26 cellular contexts compared by ENCODE assay signal in the genomic region with DNA sequence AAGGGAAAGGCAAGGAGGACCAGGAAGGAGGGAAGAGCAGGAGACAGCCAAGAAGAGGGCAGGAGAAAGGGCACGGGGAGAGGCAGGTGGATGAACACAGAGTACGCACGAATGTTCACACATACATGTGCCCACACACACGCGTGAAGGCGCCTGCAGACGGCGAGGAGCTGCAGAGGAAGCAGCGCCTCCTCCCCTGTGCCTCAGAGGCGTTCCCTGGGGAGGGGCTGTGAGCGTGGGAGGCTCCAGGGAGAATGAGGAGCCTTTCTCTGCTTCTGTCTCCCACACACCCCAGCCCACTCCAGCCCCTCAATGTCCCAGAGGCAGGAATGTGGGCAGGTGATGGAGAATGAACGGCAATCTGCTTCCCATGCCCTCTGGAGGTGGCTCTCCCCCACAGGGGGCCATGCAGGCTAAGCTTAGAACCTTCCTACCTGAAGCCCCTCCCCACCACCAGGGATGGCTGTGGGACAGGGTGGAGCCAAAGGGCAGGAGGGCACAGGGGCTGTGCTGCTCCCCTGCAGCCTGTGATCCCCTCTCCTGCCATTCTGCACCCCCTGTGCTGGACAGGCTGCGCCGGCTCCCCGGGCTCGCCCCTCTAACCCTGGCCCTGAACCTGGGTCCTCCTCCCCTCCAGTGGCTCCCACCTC. TPM values are rescaled to one million over a fixed set of nuclear protein-coding genes. Genes with fewer than 3 reads are reported as not detected.
DNase-seq lines count a peak whose midpoint lies in the region; ATAC-seq and TF ChIP-seq lines count a peak whose summit lies in the region.
"Had no signal": no experiment of that assay in that cellular context is flagged by ENCODE, and none has a peak within 500 bp of the region (broad histone marks: within the 10 kb centered on the region; RNA-seq: fewer than 3 reads in every experiment).

No MANE protein-coding gene starts in this region.

- no peak for TF ChIP-seq POLR2A in GM18505 (IDR thresholded peaks at IDR 0.05; ENCODE audit: borderline replicate concordance, extremely low read depth, insufficient read depth, insufficient read length)

- H3K4me2 ChIP-seq in BLaER1: peak overlapping the region; percentile 78

- H3K4me3 Mint-ChIP-seq in nephron progenitor cell: no peak overlapping the region
- H3K4me3 Mint-ChIP-seq in progenitor cell of endocrine pancreas (ENCODE audit: low read depth): no peak overlapping the region
- H3K4me3 Mint-ChIP-seq: activated CD4-positive, alpha-beta memory T cell treated with anti-CD3 and anti-CD28 coated beads, Interleukin-2, amount 10 ng/mL, durations not matched to agents 7 days and 5 days; CD4-positive, alpha-beta memory T cell; immature natural killer cell; natural killer cell treated with Interleukin-12 subunit alpha and Interleukin-12 subunit beta and Interleukin-15 and Interleukin-18, amount 100 ng/mL, for 72 hours; stimulated activated memory B cell treated with anti-CD40 and anti-IgM and Interleukin-4, amounts not matched to agents 10 μg/mL and 1 μg/mL and 100 μg/mL, for 72 hours had no signal

- CTCF ChIA-PET in HEK293 (lab: Yijun Ruan, JAX): no interaction called here

- H3K4me3 ChIP-seq in BLaER1 (no peak overlapping the region), HEK293 (ENCODE audit: low read depth, low read length) (no peak overlapping the region)
- H3K4me3 ChIP-seq: adrenal gland, prostate gland, thoracic aorta had no signal

- POLR2A ChIA-PET in HEK293 (lab: Yijun Ruan, JAX): no interaction called here

- H3K9me3 Mint-ChIP-seq in nephron progenitor cell (no peaks in the 10 kb centered on the region), progenitor cell of endocrine pancreas (ENCODE audit: low read depth) (no peaks in the 10 kb centered on the region)
- H3K9me3 Mint-ChIP-seq: activated CD4-positive, alpha-beta memory T cell treated with anti-CD3 and anti-CD28 coated beads, Interleukin-2, amount 10 ng/mL, durations not matched to agents 7 days and 5 days; CD4-positive, alpha-beta memory T cell; immature natural killer cell; natural killer cell treated with Interleukin-12 subunit alpha and Interleukin-12 subunit beta and Interleukin-15 and Interleukin-18, amount 100 ng/mL, for 72 hours; stimulated activated memory B cell treated with anti-CD40 and anti-IgM and Interleukin-4, amounts not matched to agents 10 μg/mL and 1 μg/mL and 100 μg/mL, for 72 hours had no signal

- H3K36me3 Mint-ChIP-seq in nephron progenitor cell (ENCODE audit: low read depth) (peaks cover 13% of the 10 kb centered on the region), progenitor cell of endocrine pancreas (ENCODE audit: insufficient read depth) (peaks cover 10% of the 10 kb centered on the region)
- H3K36me3 Mint-ChIP-seq: natural killer cell treated with Interleukin-12 subunit alpha and Interleukin-12 subunit beta and Interleukin-15 and Interleukin-18, amount 100 ng/mL, for 72 hours had no signal

- no peaks in the 10 kb centered on the region for H3K9me3 ChIP-seq in BLaER1
- no peaks in the 10 kb centered on the region for H3K9me3 ChIP-seq in HEK293 (ENCODE audit: control insufficient read depth, insufficient read depth, low read depth, low read length)
- H3K9me3 ChIP-seq: adrenal gland, prostate gland, thoracic aorta had no signal

- H3K27ac ChIP-seq in BLaER1: peak overlapping the region; percentile 51
- H3K27ac ChIP-seq in HEK293 (ENCODE audit: extremely low read depth, low read depth, low read length): no peak overlapping the region
- peak overlapping the region; percentile 47 for H3K27ac ChIP-seq in cingulate gyrus (ENCODE audit: low read depth, low read length)
- H3K27ac ChIP-seq: epithelial cell of prostate, prostate gland, thoracic aorta had no signal

- H3K27ac Mint-ChIP-seq in nephron progenitor cell (peak overlapping the region; percentile 78), progenitor cell of endocrine pancreas (no peak overlapping the region)
- H3K27ac Mint-ChIP-seq: activated CD4-positive, alpha-beta memory T cell treated with anti-CD3 and anti-CD28 coated beads, Interleukin-2, amount 10 ng/mL, durations not matched to agents 7 days and 5 days; immature natural killer cell; natural killer cell treated with Interleukin-12 subunit alpha and Interleukin-12 subunit beta and Interleukin-15 and Interleukin-18, amount 100 ng/mL, for 72 hours had no signal

- peaks cover 9% of the 10 kb centered on the region for H3K27me3 Mint-ChIP-seq in nephron progenitor cell (ENCODE audit: low read depth, poor library complexity)
- H3K27me3 Mint-ChIP-seq in progenitor cell of endocrine pancreas: no peaks in the 10 kb centered on the region
- H3K27me3 Mint-ChIP-seq: activated CD4-positive, alpha-beta memory T cell treated with anti-CD3 and anti-CD28 coated beads, Interleukin-2, amount 10 ng/mL, durations not matched to agents 7 days and 5 days; CD4-positive, alpha-beta memory T cell; natural killer cell treated with Interleukin-12 subunit alpha and Interleukin-12 subunit beta and Interleukin-15 and Interleukin-18, amount 100 ng/mL, for 72 hours; stimulated activated memory B cell treated with anti-CD40 and anti-IgM and Interleukin-4, amounts not matched to agents 10 μg/mL and 1 μg/mL and 100 μg/mL, for 72 hours had no signal

- H3K36me3 ChIP-seq in BLaER1 (peaks cover 95% of the 10 kb centered on the region), HEK293 (ENCODE audit: control insufficient read depth in 2 of 2, insufficient read depth in 1 of 2, low read length in 2 of 2) (peaks cover 0 to 67% of the 10 kb centered on the region in 2 experiments; a peak in 2 of 3 replicates)

- DNase-seq in nephron progenitor cell (peak; percentile 31), progenitor cell of endocrine pancreas (ENCODE audit: low spot score, unreplicated experiment) (no peak), ureter (ENCODE audit: low spot score) (no peak)
- DNase-seq: activated CD4-positive, alpha-beta memory T cell treated with anti-CD3 and anti-CD28 coated beads, Interleukin-2, amount 10 ng/mL, durations not matched to agents 7 days and 5 days; activated gamma-delta T cell; activated T-cell treated with anti-CD3 and anti-CD28 coated beads for 4 hours; CD4-positive, alpha-beta memory T cell; dermis blood vessel endothelial cell; immature natural killer cell; left ventricle myocardium superior; NCI-H1417 treated with DMSO at 0.1 percent for 48 hours; OCI-M1; stimulated activated CD4-positive, alpha-beta T cell treated with anti-CD3 and anti-CD28 coated beads, Interleukin-1b, Interleukin-23, amount 100 ng/mL, for 48 hours had no signal

- no peaks in the 10 kb centered on the region for H3K27me3 ChIP-seq in BLaER1
- H3K27me3 ChIP-seq: adrenal gland had no signal

- H3K9ac ChIP-seq in BLaER1: peak overlapping the region; percentile 38; the same call in 1 of the 2 replicates

- H3K4me1 Mint-ChIP-seq in nephron progenitor cell (peaks cover 32% of the 10 kb centered on the region), progenitor cell of endocrine pancreas (ENCODE audit: low read depth) (no peaks in the 10 kb centered on the region)
- H3K4me1 Mint-ChIP-seq: activated CD4-positive, alpha-beta memory T cell treated with anti-CD3 and anti-CD28 coated beads, Interleukin-2, amount 10 ng/mL, durations not matched to agents 7 days and 5 days; CD4-positive, alpha-beta memory T cell; immature natural killer cell had no signal

- H3K4me1 ChIP-seq in BLaER1 (peaks cover 30% of the 10 kb centered on the region), HEK293 (ENCODE audit: control insufficient read depth, insufficient read depth, low read length) (no peaks in the 10 kb centered on the region)
- H3K4me1 ChIP-seq: prostate gland had no signal

- H4K20me1 ChIP-seq in BLaER1: peaks cover 28% of the 10 kb centered on the region

- TF ChIP-seq CTCF in HEK293 (tag by site-specific recombination; IDR thresholded peaks at IDR 0.05) (no peak), nephron progenitor cell (IDR thresholded peaks at IDR 0.05) (no peak), progenitor cell of endocrine pancreas (IDR thresholded peaks at IDR 0.05; ENCODE audit: unreplicated experiment) (no peak)

- ATAC-seq in HG02840 (IDR thresholded peaks at IDR 0.05; ENCODE audit: low FRiP score, unreplicated experiment): no peak
- no peak for ATAC-seq in GM18505 (IDR thresholded peaks at IDR 0.05; ENCODE audit: unreplicated experiment)
- ATAC-seq: activated CD4-positive, CD25-positive, alpha-beta regulatory T cell treated with anti-CD3 and anti-CD28 coated beads, Interleukin-2, amount 50 U/mL, for 24 hours; Right ventricle myocardium inferior; stimulated activated memory B cell treated with anti-CD40 and anti-IgM and Interleukin-4, amounts not matched to agents 10 μg/mL and 1 μg/mL and 100 μg/mL, for 72 hours had no signal

TF ChIP-seq in HEK293, 187 proteins besides CTCF, POLR2A, EP300 and RAD21 (continues in another document):
- no peak for TF ChIP-seq SP3 (tag by site-specific recombination; IDR thresholded peaks at IDR 0.05)
- no peak for TF ChIP-seq ZNF660 (tag by site-specific recombination; IDR thresholded peaks at IDR 0.05)
- peak; percentile 98 for TF ChIP-seq EGR2 (tag by site-specific recombination; IDR thresholded peaks at IDR 0.05; ENCODE audit: low read depth)
- TF ChIP-seq ZNF341 (tag by site-specific recombination; IDR thresholded peaks at IDR 0.05; ENCODE audit: low read depth): no peak
- TF ChIP-seq ZNF335 (tag by site-specific recombination; conservative IDR thresholded peaks at IDR 0.05): no peak
- TF ChIP-seq PRDM4 (tag by site-specific recombination; IDR thresholded peaks at IDR 0.05): no peak
- TF ChIP-seq IKZF3 (tag by site-specific recombination; IDR thresholded peaks at IDR 0.05): no peak
- TF ChIP-seq BCL11A (tag by site-specific recombination; IDR thresholded peaks at IDR 0.05; ENCODE audit: low read depth): no peak

RNA-seq across cellular contexts. Expression of gene PPM1F, which starts 25.3 kb away (rescaled TPM):
- total RNA-seq in progenitor cell of endocrine pancreas: 22.7 and 25.2 TPM in 2 replicates
- 39.9 TPM for total RNA-seq in ureter

RNA-seq across cellular contexts. Expression of gene TOP3B, which starts 55.3 kb away (rescaled TPM):
- total RNA-seq in progenitor cell of endocrine pancreas: 81.1 and 83.3 TPM in 2 replicates
- total RNA-seq in ureter: 29.7 TPM

RNA-seq across cellular contexts. Expression of gene MAPK1, which starts 59.9 kb away (rescaled TPM):
- total RNA-seq in progenitor cell of endocrine pancreas: 116 and 126 TPM in 2 replicates
- 136 TPM for total RNA-seq in ureter
